26 cellular contexts compared by ENCODE assay signal in genomic region chr1:240018617-240019016, GRCh38.
"Had no signal": no experiment of that assay in that cellular context is flagged by ENCODE, and none has a peak within 500 bp of the region (broad histone marks: within the 10 kb centered on the region; RNA-seq: fewer than 3 reads in every experiment).

No MANE protein-coding gene starts in this region.

- H3K36me3 ChIP-seq: stomach, suprapubic skin, thoracic aorta, thyroid gland, tibial artery, tibial nerve, upper lobe of left lung, upper lobe of right lung, uterus, vagina had no signal

- DNase-seq: stimulated activated CD4-positive, alpha-beta T cell treated with anti-CD3 and anti-CD28 coated beads, Interleukin-2, amount 100 ng/mL, for 48 hours; stimulated activated CD4-positive, alpha-beta T cell treated with anti-CD3 and anti-CD28 coated beads, Interleukin-4, amount 100 ng/mL, for 1 hour; stimulated activated CD4-positive, alpha-beta T cell treated with anti-CD3 and anti-CD28 coated beads, Interleukin-4, amount 100 ng/mL, for 24 hours; stimulated activated CD4-positive, alpha-beta T cell treated with anti-CD3 and anti-CD28 coated beads, Interleukin-4, amount 100 ng/mL, for 4 hours; stimulated activated CD8-positive, alpha-beta memory T cell treated with anti-CD3 and anti-CD28 coated beads, Interleukin-4, amount 100 ng/mL, for 48 hours; stimulated activated naive B cell treated with anti-CD40 and anti-IgM and Interleukin-4, amounts not matched to agents 10 μg/mL and 1 μg/mL and 100 μg/mL, for 72 hours; stimulated activated naive CD4-positive, alpha-beta T cell; stimulated activated naive CD4-positive, alpha-beta T cell treated with Interleukin-2 at 50 U/mL for 16 hours; stimulated activated naive CD8-positive, alpha-beta T cell treated with anti-CD3 and anti-CD28 coated beads, Interleukin-15, amount 100 ng/mL, for 72 hours; stimulated activated naive CD8-positive, alpha-beta T cell treated with anti-CD3 and anti-CD28 coated beads, Interleukin-15, Interleukin-2, amounts not matched to agents 100 U/mL and 50 U/mL, for 24 hours; stomach; substantia nigra; testis; thyroid gland; tibial artery; transverse colon; trophoblast cell; upper lobe of left lung; upper lobe of right lung; uterus had no signal

- H3K27me3 ChIP-seq: stomach, suprapubic skin, testis, thyroid gland, tibial artery, tibial nerve, transverse colon, upper lobe of left lung, upper lobe of right lung, uterus, vagina had no signal

- H3K27ac ChIP-seq: stomach, suprapubic skin, testis, thoracic aorta, thyroid gland, tibial artery, tibial nerve, transverse colon, upper lobe of left lung, upper lobe of right lung, uterus, vagina had no signal

- H3K9me3 ChIP-seq: testis, thoracic aorta, thyroid gland, tibial artery, upper lobe of right lung, uterus, vagina had no signal

- H3K4me3 ChIP-seq: stomach, suprapubic skin, testis, thoracic aorta, thyroid gland, tibial artery, tibial nerve, transverse colon, upper lobe of left lung, upper lobe of right lung, uterus, vagina had no signal

- ATAC-seq: stimulated activated effector memory CD8-positive, alpha-beta T cell treated with anti-CD3 and anti-CD28 coated beads, Interleukin-12 subunit alpha, Interleukin-12 subunit beta, amount 100 ng/mL, for 72 hours; stimulated activated memory B cell treated with anti-CD40 and anti-IgM and Interleukin-4, amounts not matched to agents 10 μg/mL and 1 μg/mL and 100 μg/mL, for 72 hours; stimulated activated naive B cell treated with anti-CD40 and anti-IgM and Interleukin-4, amounts not matched to agents 10 μg/mL and 1 μg/mL and 100 μg/mL, for 72 hours; stimulated activated naive CD8-positive, alpha-beta T cell treated with anti-CD3 and anti-CD28 coated beads, Interleukin-15, amount 100 ng/mL, for 72 hours; stimulated activated naive CD8-positive, alpha-beta T cell treated with anti-CD3 and anti-CD28 coated beads, Interleukin-15, Interleukin-2, amounts not matched to agents 100 U/mL and 50 U/mL, for 24 hours; upper lobe of right lung had no signal

- H3K4me1 ChIP-seq: stomach, suprapubic skin, testis, thyroid gland, tibial artery, tibial nerve, transverse colon, upper lobe of left lung, upper lobe of right lung, uterus, vagina had no signal
